ENCODE assay signal across 8 cellular contexts in the genomic region with DNA sequence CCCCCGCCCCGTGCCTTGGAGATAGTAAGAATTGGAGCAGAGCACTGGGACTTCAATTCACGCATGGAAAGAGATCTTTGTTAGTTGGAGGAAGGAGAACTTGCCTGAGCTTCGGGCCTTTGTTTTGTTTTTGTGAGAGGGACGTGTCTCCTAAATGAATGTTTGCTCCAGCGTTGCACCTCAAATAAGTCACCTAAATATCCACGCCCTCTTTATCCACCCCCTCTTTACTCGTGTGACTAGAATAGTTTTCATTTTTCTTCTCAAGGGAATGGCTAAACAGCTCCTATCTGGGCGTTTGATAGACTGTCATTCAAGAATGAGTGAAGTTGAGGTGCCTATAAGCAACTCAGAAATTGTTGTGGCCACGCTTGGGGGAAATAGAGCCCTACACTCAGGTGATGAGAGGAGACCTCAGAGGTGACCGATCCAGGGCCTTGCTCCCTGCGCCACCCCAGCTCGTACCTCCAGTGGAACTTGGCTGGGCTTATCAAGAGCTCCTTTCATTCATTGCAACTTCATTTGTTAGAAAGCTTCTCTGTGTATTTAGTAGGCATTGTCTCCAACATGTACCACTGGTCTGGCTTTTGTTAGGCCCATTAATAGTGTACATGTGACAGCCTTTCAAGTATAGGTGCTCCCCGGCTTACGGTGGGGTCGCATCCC. TPM values are rescaled to one million over a fixed set of nuclear protein-coding genes. Genes with fewer than 3 reads are reported as not detected.
DNase-seq lines count a peak whose midpoint lies in the region; ATAC-seq lines count a peak whose summit lies in the region.

No MANE protein-coding gene starts in this region.

- DNase-seq in H7 (peak; percentile 42), T-helper 17 cell (no peak), germinal center (ENCODE audit: low spot score) (peak; percentile 30), sciatic nerve (ENCODE audit: low spot score) (peak; percentile 46), COLO668 (lab: John Stamatoyannopoulos, UW; ENCODE audit: unreplicated experiment) (no peak)
- no peak for DNase-seq in NK-92 treated with Interleukin-12 subunit alpha and Interleukin-12 subunit beta, amount 100 ng/mL, for 24 hours (lab: John Stamatoyannopoulos, UW)
- no peak for DNase-seq in activated effector memory CD4-positive, alpha-beta T cell treated with anti-CD3 and anti-CD28 coated beads, Interleukin-2, amount 50 U/mL, for 16 hours

- no peak for ATAC-seq in T-helper 17 cell
- ATAC-seq in sciatic nerve, result no peak
- no peak for ATAC-seq in GM21529 (IDR thresholded peaks at IDR 0.05; ENCODE audit: unreplicated experiment)

- peaks cover 49% of the 10 kb centered on the region for H3K4me1 Mint-ChIP-seq in T-helper 17 cell

- H3K27ac Mint-ChIP-seq in T-helper 17 cell, result peak overlapping the region; percentile 95

- no peaks in the 10 kb centered on the region for H3K36me3 Mint-ChIP-seq in T-helper 17 cell (ENCODE audit: low read depth)

- peak overlapping the region; percentile 97 for H3K4me3 Mint-ChIP-seq in T-helper 17 cell

- peaks cover 14% of the 10 kb centered on the region for H3K27me3 Mint-ChIP-seq in T-helper 17 cell

- no peaks in the 10 kb centered on the region for H3K27me3 ChIP-seq in H7 (ENCODE audit: control insufficient read depth, insufficient read depth, low read length)

- H3K9me3 ChIP-seq in T-helper 17 cell (ENCODE audit: control insufficient read depth, low read length, poor library complexity, severe bottlenecking), result no peaks in the 10 kb centered on the region

- peak overlapping the region; percentile 71 for H3K4me3 ChIP-seq in H7 (ENCODE audit: insufficient read depth, low read depth, low read length)

- intact Hi-C loops in sciatic nerve (cut with DNase I), result no loop called here

- no peaks in the 10 kb centered on the region for H3K36me3 ChIP-seq in H7 (replicated peaks; ENCODE audit: control insufficient read depth, insufficient read depth, low read length)

RNA-seq across cellular contexts. Expression of a gene that starts 0.9 kb away (rescaled TPM):
- 38.0 and 57.6 TPM in 2 replicates for total RNA-seq in H7 (2014; rRNA removed; shearing (Covaris generic))
- 10 to 100 TPM; 70.9 to 71.5 TPM for total RNA-seq in T-helper 17 cell
- total RNA-seq in sciatic nerve, result 85.6 TPM

Comparison
In these comparisons a context has a peak if more than half of its experiments do, and no peak if none do; other contexts are left out.
1. DNase-seq: peak in H7 (single experiment), germinal center (single experiment) and sciatic nerve (single experiment); none in T-helper 17 cell (0 of 3), NK-92 treated with Interleukin-12 subunit alpha and Interleukin-12 subunit beta, amount 100 ng/mL, for 24 hours (single experiment), activated effector memory CD4-positive, alpha-beta T cell treated with anti-CD3 and anti-CD28 coated beads, Interleukin-2, amount 50 U/mL, for 16 hours (single experiment) and COLO668 (single experiment).